8 cellular contexts compared by ENCODE assay signal in genomic region chr10:4131407-4132215, GRCh38.
DNase-seq lines count a peak whose midpoint lies in the region; ATAC-seq, FAIRE-seq and TF ChIP-seq lines count a peak whose summit lies in the region.

No MANE protein-coding gene starts in this region.

- peak in 1 of 2 experiments; percentile 44; a peak in 2 of 6 replicates for ATAC-seq in A549
- ATAC-seq in GM18519 (IDR thresholded peaks at IDR 0.05; ENCODE audit: low FRiP score, unreplicated experiment), result peak; percentile 55
- ATAC-seq in HG03039 (IDR thresholded peaks at IDR 0.05; ENCODE audit: unreplicated experiment), result peak; percentile 44
- ATAC-seq in natural killer cell treated with Interleukin-12 subunit alpha and Interleukin-12 subunit beta and Interleukin-15 and Interleukin-18, amount 100 ng/mL, for 72 hours, result peak; percentile 86 to 92

- H3K27me3 ChIP-seq in ovary, result no peaks in the 10 kb centered on the region

- TF ChIP-seq EP300 in A549 (IDR thresholded peaks at IDR 0.05) (no peak), ovary (IDR thresholded peaks at IDR 0.05) (no peak)

- H3K27ac ChIP-seq in A549, result peak overlapping the region in 1 of 2 experiments; percentile 37; a peak in 2 of 6 replicates
- peak overlapping the region; percentile 56; the same call in 1 of the 2 replicates for H3K27ac ChIP-seq in RWPE1
- no peak overlapping the region for H3K27ac ChIP-seq in ovary

- TF ChIP-seq CTCF in A549 (IDR thresholded peaks at IDR 0.05) (no peak), RWPE1 (conservative IDR thresholded peaks at IDR 0.05; ENCODE audit: low read depth) (no peak), ovary (IDR thresholded peaks at IDR 0.05) (no peak)

- 0 out of 3 replicates have a peak, but pooled peaks cover 2% of the 10 kb centered on the region for H3K9me3 ChIP-seq in A549
- no peaks in the 10 kb centered on the region for H3K9me3 ChIP-seq in ovary

- H3K9me3 Mint-ChIP-seq in natural killer cell treated with Interleukin-12 subunit alpha and Interleukin-12 subunit beta and Interleukin-15 and Interleukin-18, amount 100 ng/mL, for 72 hours, result peaks cover 9% of the 10 kb centered on the region

- H3K4me1 ChIP-seq in A549 (peaks cover 10% of the 10 kb centered on the region), ovary (ENCODE audit: insufficient read depth) (no peaks in the 10 kb centered on the region)

- POLR2A ChIA-PET in A549 (lab: Yijun Ruan, JAX), result interaction anchor here (0.7 to 1.2 kb wide), 3 partner anchors 14 to 346 kb away, joined by 3 to 7 read pairs (median 3); partner anchors contain the start of gene KLF6
- POLR2A ChIA-PET in RWPE1 (lab: Yijun Ruan, JAX; ENCODE audit: low non-redundant PET), result interaction anchor here (0.5 kb wide), 1 partner anchor 86 kb away, joined by 3 read pairs; no protein-coding TSS in a partner anchor

- intact Hi-C loops in ovary (cut with DNase I), result loop anchor here in 1 of 4 donors (2.0 kb wide), 1 partner anchor 65 kb away; no protein-coding TSS in a partner anchor

- CTCF ChIA-PET in A549 (lab: Yijun Ruan, JAX) (interaction anchor here (1.2 kb wide), 1 partner anchor 13 kb away, joined by 5 read pairs; no protein-coding TSS in a partner anchor), RWPE1 (lab: Yijun Ruan, JAX) (no interaction called here)

- peak overlapping the region; percentile 49 for H3K4me2 ChIP-seq in A549

- TF ChIP-seq POLR2A in A549 (IDR thresholded peaks at IDR 0.05; ENCODE audit: low read length) (no peak), ovary (IDR thresholded peaks at IDR 0.05) (no peak)

- no peak for TF ChIP-seq RAD21 in A549 (conservative IDR thresholded peaks at IDR 0.05 in 1 of 2, IDR thresholded peaks at IDR 0.05 in 1 of 2)

- H3K27ac Mint-ChIP-seq in natural killer cell treated with Interleukin-12 subunit alpha and Interleukin-12 subunit beta and Interleukin-15 and Interleukin-18, amount 100 ng/mL, for 72 hours, result no peak overlapping the region

- peaks cover 15% of the 10 kb centered on the region for H3K36me3 Mint-ChIP-seq in natural killer cell treated with Interleukin-12 subunit alpha and Interleukin-12 subunit beta and Interleukin-15 and Interleukin-18, amount 100 ng/mL, for 72 hours

- no peak for FAIRE-seq in A549 (lab: Jason Lieb, UNC)

- no peak overlapping the region for H3K4me3 Mint-ChIP-seq in natural killer cell treated with Interleukin-12 subunit alpha and Interleukin-12 subunit beta and Interleukin-15 and Interleukin-18, amount 100 ng/mL, for 72 hours

- H3K27me3 Mint-ChIP-seq in natural killer cell treated with Interleukin-12 subunit alpha and Interleukin-12 subunit beta and Interleukin-15 and Interleukin-18, amount 100 ng/mL, for 72 hours, result no peaks in the 10 kb centered on the region

- DNase-seq in A549 (ENCODE audit: low read depth in 1 of 2, low spot score in 1 of 2) (peak in 1 of 2 experiments; percentile 10), RWPE1 (ENCODE audit: low spot score) (peak; percentile 50), ovary (no peak), GM19240 (ENCODE audit: insufficient read length, low spot score) (no peak)
- DNase-seq in effector CD4-positive, alpha-beta T cell, result peak; percentile 27
- no peak for DNase-seq in natural killer cell treated with Interleukin-12 subunit alpha and Interleukin-12 subunit beta and Interleukin-15 and Interleukin-18, amount 100 ng/mL, for 72 hours (ENCODE audit: low spot score)

- no peaks in the 10 kb centered on the region for H3K36me3 ChIP-seq in ovary

- 78% methylated on average over 5 of the region's 5 CpGs for WGBS in A549 (ENCODE audit: missing lambda C conversion rate)
- 76 to 79% (median 76%) methylated on average over 5 of the region's 5 CpGs for WGBS in ovary, 3 donors

- no peak overlapping the region for H3K4me3 ChIP-seq in A549
- no peak overlapping the region for H3K4me3 ChIP-seq in ovary

- peaks cover 26 to 40% of the 10 kb centered on the region in 2 donors for H3K4me1 Mint-ChIP-seq in natural killer cell treated with Interleukin-12 subunit alpha and Interleukin-12 subunit beta and Interleukin-15 and Interleukin-18, amount 100 ng/mL, for 72 hours (ENCODE audit: low read depth in 2 of 2)

TF ChIP-seq in A549, 52 proteins besides CTCF, POLR2A, EP300 and RAD21:
- TF ChIP-seq ELK1 (IDR thresholded peaks at IDR 0.05; ENCODE audit: low read depth, low read length) (no peak), MAZ (IDR thresholded peaks at IDR 0.05; ENCODE audit: borderline replicate concordance, low read depth, low read length) (no peak), FOSL2 (IDR thresholded peaks at IDR 0.05) (0 out of 2 replicates have a peak, but pooled peaks have one; percentile 31), FOSL2 (CRISPR knock-in tag; IDR thresholded peaks at IDR 0.05) (peak; percentile 31), MAFK (IDR thresholded peaks at IDR 0.05; ENCODE audit: partially characterized antibody) (peak; percentile 4)

Comparison
In these comparisons a context has a peak if more than half of its experiments do, and no peak if none do; other contexts are left out.
1. DNase-seq: peak in RWPE1 (single experiment) and effector CD4-positive, alpha-beta T cell (single experiment); none in natural killer cell treated with Interleukin-12 subunit alpha and Interleukin-12 subunit beta and Interleukin-15 and Interleukin-18, amount 100 ng/mL, for 72 hours (single experiment), ovary (0 of 5) and GM19240 (single experiment).